2 cellular contexts compared by ENCODE assay signal in genomic region chr9:38621434-38622082, GRCh38.
TF ChIP-seq lines count a peak whose summit lies in the region.

No MANE protein-coding gene starts in this region.

TF ChIP-seq in endothelial cell of umbilical vein, 7 proteins besides CTCF, POLR2A, EP300 and RAD21 (continued from another document):
- TF ChIP-seq POLR2AphosphoS5 (IDR thresholded peaks at IDR 0.05; ENCODE audit: insufficient read depth, low read depth, low read length), result no peak
TF ChIP-seq in endothelial cell of umbilical vein: peak in this region for 1.

TF ChIP-seq in neural cell, 6 proteins besides CTCF, POLR2A, EP300 and RAD21 (continued from another document):
- TF ChIP-seq REST (IDR thresholded peaks at IDR 0.05; ENCODE audit: borderline replicate concordance) (no peak), POLR2AphosphoS5 (IDR thresholded peaks at IDR 0.05) (no peak)
TF ChIP-seq in neural cell: peak in this region for 0.
